13 cellular contexts compared by ENCODE assay signal in the genomic region with DNA sequence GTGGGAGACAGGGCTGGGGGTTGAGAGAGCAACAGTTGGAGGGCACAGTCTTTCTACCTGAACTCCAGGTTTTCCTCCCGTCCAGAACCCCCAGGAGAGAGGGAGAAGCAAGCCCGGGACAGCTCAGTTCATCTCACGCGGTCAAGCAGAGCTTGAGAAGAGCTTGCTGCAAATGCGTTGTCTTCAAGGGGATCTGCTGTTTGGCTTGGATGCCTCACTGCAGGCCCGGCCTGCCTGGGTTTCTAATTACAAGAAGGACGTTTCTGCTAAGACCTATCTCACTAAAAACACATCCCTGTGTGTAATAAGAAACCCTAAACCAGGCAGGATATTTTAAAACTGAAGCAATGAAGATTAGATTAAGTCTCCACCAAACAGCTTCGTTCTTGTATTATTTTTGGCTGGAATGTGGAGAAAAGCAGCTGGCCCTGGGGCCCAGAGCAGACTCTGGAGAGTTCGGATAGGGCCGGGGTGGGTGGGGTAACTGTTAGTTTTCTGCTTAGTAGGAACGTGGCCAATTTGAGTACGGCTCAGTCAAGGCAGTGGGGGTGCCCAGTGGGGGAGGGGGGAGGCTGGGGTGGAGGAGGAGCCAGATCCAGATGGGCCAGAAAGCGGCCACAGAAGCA. TPM values are rescaled to one million over a fixed set of nuclear protein-coding genes. Genes with fewer than 3 reads are reported as not detected.
DNase-seq lines count a peak whose midpoint lies in the region; ATAC-seq, FAIRE-seq and TF ChIP-seq lines count a peak whose summit lies in the region.
"Had no signal": no experiment of that assay in that cellular context is flagged by ENCODE, and none has a peak within 500 bp of the region (broad histone marks: within the 10 kb centered on the region; RNA-seq: fewer than 3 reads in every experiment).

No MANE protein-coding gene starts in this region.

- H3K36me3 ChIP-seq in endothelial cell of umbilical vein (ENCODE audit: control insufficient read depth in 2 of 2, extremely low read depth in 1 of 2, insufficient read depth in 2 of 2, low read length in 2 of 2) (no peaks in the 10 kb centered on the region), lower lobe of right lung (no peaks in the 10 kb centered on the region)

- H3K4me1 ChIP-seq in endothelial cell of umbilical vein (ENCODE audit: control insufficient read depth, extremely low read depth, insufficient read depth, low read length) (peaks cover 12% of the 10 kb centered on the region), lower lobe of right lung (peaks cover 23% of the 10 kb centered on the region)

- CTCF ChIA-PET in endothelial cell of umbilical vein (lab: Charles Lee): interaction anchor here (0.7 to 10.4 kb wide), 4 partner anchors 10 to 175 kb away, joined by 4 to 188 read pairs (median 4); no protein-coding TSS in a partner anchor

- no peaks in the 10 kb centered on the region for H3K9me3 ChIP-seq in endothelial cell of umbilical vein (replicated peaks; ENCODE audit: control insufficient read depth, insufficient read depth, low read length)
- H3K9me3 ChIP-seq in lower lobe of right lung: no peaks in the 10 kb centered on the region

- H3K9me3 Mint-ChIP-seq in stimulated activated naive CD8-positive, alpha-beta T cell treated with anti-CD3 and anti-CD28 coated beads, Interleukin-15, amount 100 ng/mL, for 72 hours: no peaks in the 10 kb centered on the region

- no peak for FAIRE-seq in endothelial cell of umbilical vein (lab: Jason Lieb, UNC)
- FAIRE-seq: H54, keratinocyte had no signal

- H3K4me3 ChIP-seq in endothelial cell of umbilical vein (replicated peaks in 1 of 3; ENCODE audit: insufficient read depth in 1 of 3, low read depth in 1 of 3, low read length in 3 of 3) (no peak overlapping the region), lower lobe of right lung (no peak overlapping the region)

- H3K9me1 ChIP-seq in endothelial cell of umbilical vein (replicated peaks; ENCODE audit: control insufficient read depth, extremely low read depth, insufficient read depth, low read length): no peaks in the 10 kb centered on the region

- no peak overlapping the region for H3K9ac ChIP-seq in endothelial cell of umbilical vein (replicated peaks; ENCODE audit: extremely low read depth, insufficient read depth, low read length)

- H3K4me2 ChIP-seq in endothelial cell of umbilical vein (ENCODE audit: insufficient read depth, low read length): no peak overlapping the region

- peaks cover 33 to 35% of the 10 kb centered on the region in 2 experiments for H3K27me3 ChIP-seq in endothelial cell of umbilical vein (ENCODE audit: control insufficient read depth in 2 of 2, insufficient read depth in 2 of 2, low read length in 2 of 2)
- H3K27me3 ChIP-seq in lower lobe of right lung (ENCODE audit: low read depth): peaks cover 55% of the 10 kb centered on the region

- H4K20me1 ChIP-seq in endothelial cell of umbilical vein (replicated peaks; ENCODE audit: control insufficient read depth, extremely low read depth, insufficient read depth, low read length): no peaks in the 10 kb centered on the region

- TF ChIP-seq POLR2A in endothelial cell of umbilical vein (IDR thresholded peaks at IDR 0.05; ENCODE audit: low read depth, low read length): no peak

- dilution Hi-C loops in endothelial cell of umbilical vein (cut with MboI; ENCODE audit: extremely low pct_ligation_motif_present, low sequenced_read_pairs): no loop called here

- H3K27ac Mint-ChIP-seq in stimulated activated naive CD8-positive, alpha-beta T cell treated with anti-CD3 and anti-CD28 coated beads, Interleukin-15, amount 100 ng/mL, for 72 hours: no peak overlapping the region

- DNase-seq in NCI-H82 (lab: John Stamatoyannopoulos, UW) (peak; percentile 75), endothelial cell of umbilical vein (ENCODE audit: low read depth, low spot score) (peak; percentile 63), lower lobe of right lung (no peak), stromal cell of bone marrow (ENCODE audit: low read depth) (peak; percentile 69), T-helper 9 cell (no peak)
- no peak for DNase-seq in stimulated activated naive CD8-positive, alpha-beta T cell treated with anti-CD3 and anti-CD28 coated beads, Interleukin-15, amount 100 ng/mL, for 72 hours
- no peak for DNase-seq in activated CD4-positive, CD25-positive, alpha-beta regulatory T cell treated with anti-CD3 and anti-CD28 coated beads, Interleukin-2, amount 50 U/mL, for 72 hours
- DNase-seq: NCI-H187, SHP77 had no signal

- H3K27me3 Mint-ChIP-seq in stimulated activated naive CD8-positive, alpha-beta T cell treated with anti-CD3 and anti-CD28 coated beads, Interleukin-15, amount 100 ng/mL, for 72 hours: peaks cover 98% of the 10 kb centered on the region

- no TSS peak for BruUV-seq in endothelial cell of umbilical vein (replicated peaks; lab: Mats Ljungman, UMichigan)

- H3K79me2 ChIP-seq in endothelial cell of umbilical vein (ENCODE audit: control insufficient read depth, insufficient read depth, low read length): no peaks in the 10 kb centered on the region

- H3K27ac ChIP-seq in endothelial cell of umbilical vein (ENCODE audit: insufficient read depth, low read depth, low read length) (no peak overlapping the region), lower lobe of right lung (peak overlapping the region; percentile 56)

- POLR2A ChIA-PET in endothelial cell of umbilical vein (lab: Charles Lee): no interaction called here

- TF ChIP-seq CTCF in endothelial cell of umbilical vein (IDR thresholded peaks at IDR 0.05; ENCODE audit: extremely low read depth in 1 of 2, insufficient read depth in 1 of 2, low read depth in 1 of 2, low read length in 2 of 2) (no peak), lower lobe of right lung (IDR thresholded peaks at IDR 0.05) (no peak)

- H2AFZ ChIP-seq in endothelial cell of umbilical vein (ENCODE audit: low read depth, low read length): peak overlapping the region; percentile 23

- peak in 1 of 2 donors; percentile 6 for ATAC-seq in lower lobe of right lung
- ATAC-seq in stimulated activated naive CD8-positive, alpha-beta T cell treated with anti-CD3 and anti-CD28 coated beads, Interleukin-15, amount 100 ng/mL, for 72 hours: no peak
- no peak for ATAC-seq in HG03095 (IDR thresholded peaks at IDR 0.05; ENCODE audit: unreplicated experiment)

- no peak overlapping the region for H3K4me3 Mint-ChIP-seq in stimulated activated naive CD8-positive, alpha-beta T cell treated with anti-CD3 and anti-CD28 coated beads, Interleukin-15, amount 100 ng/mL, for 72 hours

- peaks cover 16% of the 10 kb centered on the region for H3K4me1 Mint-ChIP-seq in stimulated activated naive CD8-positive, alpha-beta T cell treated with anti-CD3 and anti-CD28 coated beads, Interleukin-15, amount 100 ng/mL, for 72 hours

- intact Hi-C loops in endothelial cell of umbilical vein (cut with micrococcal nuclease): no loop called here
- intact Hi-C loops in lower lobe of right lung (cut with DNase I): no loop called here

TF ChIP-seq in endothelial cell of umbilical vein, 7 proteins besides CTCF, POLR2A, EP300 and RAD21:
- no peak for TF ChIP-seq MYC (IDR thresholded peaks at IDR 0.05; ENCODE audit: low read depth, low read length)
- TF ChIP-seq, protein P1, sequence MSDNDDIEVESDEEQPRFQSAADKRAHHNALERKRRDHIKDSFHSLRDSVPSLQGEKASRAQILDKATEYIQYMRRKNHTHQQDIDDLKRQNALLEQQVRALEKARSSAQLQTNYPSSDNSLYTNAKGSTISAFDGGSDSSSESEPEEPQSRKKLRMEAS (IDR thresholded peaks at IDR 0.05; ENCODE audit: insufficient read depth, insufficient read length): no peak
- no peak for TF ChIP-seq JUN (IDR thresholded peaks at IDR 0.05; ENCODE audit: borderline replicate concordance, insufficient read depth, insufficient read length, low read depth)
- no peak for TF ChIP-seq EZH2 (IDR thresholded peaks at IDR 0.05; ENCODE audit: borderline replicate concordance, low read depth, low read length, severe bottlenecking)
- TF ChIP-seq GATA2 (IDR thresholded peaks at IDR 0.05; ENCODE audit: insufficient read depth, insufficient read length, low read depth, low read length): no peak
- no peak for TF ChIP-seq POLR2AphosphoS5 (IDR thresholded peaks at IDR 0.05; ENCODE audit: insufficient read depth, low read depth, low read length)

RNA-seq across cellular contexts. Expression of a gene that starts 6.0 kb away (rescaled TPM):
- total RNA-seq in endothelial cell of umbilical vein (0.11 and 0.14 TPM in 2 replicates), lower lobe of right lung (14.4 TPM)
- 0.89 and 0.91 TPM in 2 replicates for polyA plus RNA-seq in endothelial cell of umbilical vein
- 0.77 and 1.1 TPM in 2 replicates for polyA plus RNA-seq in endothelial cell of umbilical vein (2011; cell fraction: cytosol; rRNA removed)
- polyA plus RNA-seq in endothelial cell of umbilical vein (2011; cell fraction: nucleus; rRNA removed): 1.4 and 2.9 TPM in 2 replicates
- polyA plus RNA-seq in endothelial cell of umbilical vein (2012): 0.15 TPM in 1 of 2 replicates, not detected in the other
- polyA minus RNA-seq in endothelial cell of umbilical vein: 1.1 and 1.4 TPM in 2 replicates
- not detected for polyA minus RNA-seq in endothelial cell of umbilical vein (2011; cell fraction: cytosol; rRNA and poly(A)+ RNA removed)
- 1.0 and 3.6 TPM in 2 replicates for polyA minus RNA-seq in endothelial cell of umbilical vein (2011; cell fraction: nucleus; rRNA and poly(A)+ RNA removed)
- total RNA-seq: activated CD8-positive, alpha-beta memory T cell treated with anti-CD3 and anti-CD28 coated beads for 36 hours had no signal

RNA-seq across cellular contexts. Expression of a gene that starts 59.1 kb away (rescaled TPM):
- total RNA-seq in endothelial cell of umbilical vein (17.9 and 23.8 TPM in 2 replicates), lower lobe of right lung (20.5 TPM)
- 38.2 and 45.1 TPM in 2 replicates for polyA plus RNA-seq in endothelial cell of umbilical vein
- polyA plus RNA-seq in endothelial cell of umbilical vein (2011; cell fraction: cytosol; rRNA removed): 28.7 and 28.8 TPM in 2 replicates
- polyA plus RNA-seq in endothelial cell of umbilical vein (2011; cell fraction: nucleus; rRNA removed): 28.4 and 37.1 TPM in 2 replicates
- polyA plus RNA-seq in endothelial cell of umbilical vein (2012): 18.8 and 22.6 TPM in 2 replicates
- 17.9 and 21.5 TPM in 2 replicates for polyA minus RNA-seq in endothelial cell of umbilical vein
- polyA minus RNA-seq in endothelial cell of umbilical vein (2011; cell fraction: cytosol; rRNA and poly(A)+ RNA removed): 2.6 TPM
- polyA minus RNA-seq in endothelial cell of umbilical vein (2011; cell fraction: nucleus; rRNA and poly(A)+ RNA removed): 5.9 and 13.3 TPM in 2 replicates

Comparison
In these comparisons a context has a peak if more than half of its experiments do, and no peak if none do; other contexts are left out.
1. DNase-seq: peak in NCI-H82 (single experiment), endothelial cell of umbilical vein (single experiment) and stromal cell of bone marrow (single experiment); none in lower lobe of right lung (single experiment), T-helper 9 cell (single experiment), stimulated activated naive CD8-positive, alpha-beta T cell treated with anti-CD3 and anti-CD28 coated beads, Interleukin-15, amount 100 ng/mL, for 72 hours (0 of 2) and activated CD4-positive, CD25-positive, alpha-beta regulatory T cell treated with anti-CD3 and anti-CD28 coated beads, Interleukin-2, amount 50 U/mL, for 72 hours (single experiment).
2. RNA of a gene that starts 6.0 kb away (total RNA-seq): 14.4 TPM in lower lobe of right lung (single experiment); 0.11 to 0.14 TPM in endothelial cell of umbilical vein; every median in the first group is over 10 times any median in the second.